1 cellular context compared by ENCODE assay signal in the genomic region with DNA sequence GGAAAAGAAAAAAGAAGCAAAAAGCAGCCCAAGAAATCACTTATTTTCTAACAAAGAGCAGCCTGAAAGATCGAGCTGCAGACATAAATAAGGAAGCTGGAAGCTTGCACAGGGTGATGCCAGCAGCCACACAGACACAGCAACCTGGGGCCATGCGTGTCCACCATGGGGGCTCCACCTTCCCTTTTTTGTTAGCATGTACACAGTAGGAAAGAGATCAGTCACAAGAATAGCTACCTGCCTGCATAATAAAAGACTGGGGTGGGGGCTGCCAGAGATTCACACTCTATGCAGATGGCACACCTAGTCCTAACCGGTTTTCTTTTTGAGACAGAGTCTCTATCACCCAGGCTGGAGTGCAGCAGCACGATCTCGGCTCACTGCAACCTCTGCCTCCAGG.
TF ChIP-seq lines count a peak whose summit lies in the region.

No MANE protein-coding gene starts in this region.

TF ChIP-seq in HepG2, 621 proteins besides CTCF, POLR2A, EP300 and RAD21:
- no peak for TF ChIP-seq JUN (CRISPR knock-in tag; IDR thresholded peaks at IDR 0.05)
TF ChIP-seq in HepG2: peak in this region for 0.
